ENCODE assay signal across 14 cellular contexts in the genomic region with DNA sequence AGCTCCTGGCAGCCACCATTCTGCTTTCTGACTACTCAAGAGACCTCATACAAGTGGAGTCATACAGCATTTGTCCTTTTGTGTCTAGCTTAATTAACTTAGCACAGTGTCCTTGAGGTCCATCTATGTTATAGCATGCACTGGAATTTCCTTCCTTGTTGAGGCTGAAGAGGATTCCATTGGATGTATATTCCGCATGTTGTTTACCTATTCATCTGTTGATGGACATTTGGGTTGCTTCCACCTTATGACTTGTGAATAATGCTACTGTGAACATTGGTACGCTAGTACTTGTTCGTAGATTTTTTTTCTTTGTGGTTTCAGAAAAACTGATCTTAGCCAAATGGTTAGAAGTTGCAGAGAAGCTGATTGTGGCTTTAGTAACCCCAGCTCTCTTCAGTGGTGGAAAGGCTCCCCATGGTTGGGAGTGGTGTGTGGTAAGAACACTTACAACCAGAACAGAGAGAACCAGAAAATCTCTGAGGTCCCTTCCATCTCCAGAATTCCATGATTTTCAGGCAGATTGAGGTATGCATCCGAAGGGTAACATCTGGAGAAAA.
DNase-seq lines count a peak whose midpoint lies in the region; ATAC-seq and TF ChIP-seq lines count a peak whose summit lies in the region.
"Had no signal": no experiment of that assay in that cellular context is flagged by ENCODE, and none has a peak within 500 bp of the region (broad histone marks: within the 10 kb centered on the region; RNA-seq: fewer than 3 reads in every experiment).

No MANE protein-coding gene starts in this region.

- no peak overlapping the region for H3K4me3 ChIP-seq in GM23248
- peak overlapping the region in 1 of 2 donors; percentile 2 for H3K4me3 ChIP-seq in ascending aorta
- no peak overlapping the region for H3K4me3 ChIP-seq in fibroblast of lung (replicated peaks in 1 of 4; ENCODE audit: control extremely low read depth in 1 of 4, insufficient read depth in 1 of 4, low read depth in 3 of 4, low read length in 4 of 4)
- no peak overlapping the region for H3K4me3 ChIP-seq in smooth muscle cell
- H3K4me3 ChIP-seq: BLaER1 had no signal

- intact Hi-C loops in ascending aorta (cut with DNase I), result no loop called here

- H3K79me2 ChIP-seq in GM23248 (ENCODE audit: insufficient read depth) (peaks cover 86% of the 10 kb centered on the region), fibroblast of lung (ENCODE audit: control insufficient read depth, insufficient read depth, low read length) (peaks cover 71% of the 10 kb centered on the region), smooth muscle cell (ENCODE audit: low read depth) (peaks cover 54% of the 10 kb centered on the region)

- H3K27ac ChIP-seq in GM23248 (peak overlapping the region; percentile 88), ascending aorta (peak overlapping the region; percentile 96 to 97), fibroblast of lung (ENCODE audit: insufficient read depth, low read length) (peak overlapping the region; percentile 83), smooth muscle cell (ENCODE audit: low read depth) (peak overlapping the region; percentile 92)
- H3K27ac ChIP-seq: BLaER1 had no signal

- H3K9me3 ChIP-seq in GM23248 (ENCODE audit: low read depth) (no peaks in the 10 kb centered on the region), ascending aorta (no peaks in the 10 kb centered on the region), fibroblast of lung (ENCODE audit: control insufficient read depth, insufficient read depth, low read depth, low read length) (no peaks in the 10 kb centered on the region), smooth muscle cell (replicated peaks; ENCODE audit: low read depth) (no peaks in the 10 kb centered on the region)

- H3K9me2 ChIP-seq in GM23248 (ENCODE audit: insufficient read depth), result no peaks in the 10 kb centered on the region

- no peak for DNase-seq in GM23248
- DNase-seq in ascending aorta (ENCODE audit: low spot score in 2 of 2), result no peak
- peak in 1 of 2 donors; percentile 83 for DNase-seq in fibroblast of lung (ENCODE audit: low read depth in 2 of 2)
- DNase-seq in smooth muscle cell (lab: John Stamatoyannopoulos, UW; ENCODE audit: unreplicated experiment), result no peak
- DNase-seq in hippocampal formation (lab: John Stamatoyannopoulos, UW), result no peak
- DNase-seq in iPS-NIHi11 (ENCODE audit: low spot score), result no peak
- DNase-seq in DMS53 treated with DMSO at 0.1 percent for 48 hours (lab: John Stamatoyannopoulos, UW; ENCODE audit: unreplicated experiment), result no peak
- DNase-seq: activated T-cell treated with anti-CD3 and anti-CD28 coated beads for 4 hours; central memory CD4-positive, alpha-beta T cell; NCI-H1092; NCI-H446; posterior cingulate gyrus had no signal

- TF ChIP-seq CTCF in ascending aorta (IDR thresholded peaks at IDR 0.05) (no peak), fibroblast of lung (conservative IDR thresholded peaks at IDR 0.05 in 1 of 2, IDR thresholded peaks at IDR 0.05 in 1 of 2; ENCODE audit: low read depth in 1 of 2, low read length in 2 of 2) (no peak), smooth muscle cell (IDR thresholded peaks at IDR 0.05; ENCODE audit: borderline replicate concordance, insufficient read depth, poor library complexity, severe bottlenecking) (no peak)

- peak overlapping the region; percentile 55; the same call in 1 of the 2 replicates for H3K9ac ChIP-seq in GM23248
- no peak overlapping the region for H3K9ac ChIP-seq in fibroblast of lung (ENCODE audit: insufficient read depth, low read length)
- peak overlapping the region; percentile 60 for H3K9ac ChIP-seq in smooth muscle cell (ENCODE audit: low read depth)
- H3K9ac ChIP-seq: BLaER1 had no signal

- no peak for ATAC-seq in GM18868 (IDR thresholded peaks at IDR 0.05; ENCODE audit: unreplicated experiment)

- no peaks in the 10 kb centered on the region for H3K36me3 ChIP-seq in GM23248 (ENCODE audit: low read depth)
- H3K36me3 ChIP-seq in ascending aorta, result no peaks in the 10 kb centered on the region
- H3K36me3 ChIP-seq in fibroblast of lung (ENCODE audit: control insufficient read depth, insufficient read depth, low read length), result no peaks in the 10 kb centered on the region
- H3K36me3 ChIP-seq in smooth muscle cell (ENCODE audit: low read depth), result no peaks in the 10 kb centered on the region

- in situ Hi-C loops in GM23248 (cut with MboI), result no loop called here

- peaks cover 69% of the 10 kb centered on the region for H3K4me1 ChIP-seq in GM23248 (ENCODE audit: insufficient read depth)
- peaks cover 15 to 86% of the 10 kb centered on the region in 2 donors for H3K4me1 ChIP-seq in ascending aorta
- H3K4me1 ChIP-seq in fibroblast of lung (ENCODE audit: control insufficient read depth, extremely low read depth, insufficient read depth, low read length), result peaks cover 40% of the 10 kb centered on the region
- H3K4me1 ChIP-seq in smooth muscle cell (ENCODE audit: low read depth), result peaks cover 25% of the 10 kb centered on the region

- WGBS in GM23248 (ENCODE audit: low coverage in 1 of 2, low lambda C conversion rate in 2 of 2, missing lambda C conversion rate in 2 of 2), 2 experiments, result 71 to 72% methylated on average over 4 of the region's 4 CpGs
- WGBS in smooth muscle cell (ENCODE audit: low lambda C conversion rate), result 93% methylated on average over 4 of the region's 4 CpGs

- H3F3A ChIP-seq in GM23248 (ENCODE audit: insufficient read depth) (peaks cover 39% of the 10 kb centered on the region), smooth muscle cell (ENCODE audit: low read depth) (peaks cover 35% of the 10 kb centered on the region)

- H3K27me3 ChIP-seq in GM23248 (replicated peaks; ENCODE audit: insufficient read depth), result no peaks in the 10 kb centered on the region
- no peaks in the 10 kb centered on the region for H3K27me3 ChIP-seq in ascending aorta
- no peaks in the 10 kb centered on the region for H3K27me3 ChIP-seq in fibroblast of lung (ENCODE audit: control insufficient read depth, insufficient read depth, low read length)
- H3K27me3 ChIP-seq in smooth muscle cell (ENCODE audit: low read depth), result no peaks in the 10 kb centered on the region
- H3K27me3 ChIP-seq: BLaER1 had no signal

- peak overlapping the region; percentile 88 for H3K4me2 ChIP-seq in GM23248 (ENCODE audit: unreplicated experiment)
- peak overlapping the region; percentile 4 for H3K4me2 ChIP-seq in fibroblast of lung (ENCODE audit: extremely low read depth, insufficient read depth, low read length)
- peak overlapping the region; percentile 30 for H3K4me2 ChIP-seq in smooth muscle cell

- no peaks in the 10 kb centered on the region for H4K20me1 ChIP-seq in GM23248 (ENCODE audit: insufficient read depth)
- no peaks in the 10 kb centered on the region for H4K20me1 ChIP-seq in fibroblast of lung (ENCODE audit: control insufficient read depth, extremely low read depth, insufficient read depth, low read length)
- H4K20me1 ChIP-seq in smooth muscle cell (ENCODE audit: low read depth), result peaks cover 12% of the 10 kb centered on the region

- H2AFZ ChIP-seq in GM23248 (no peak overlapping the region), fibroblast of lung (ENCODE audit: low read length) (no peak overlapping the region), smooth muscle cell (ENCODE audit: low read depth) (no peak overlapping the region)

Comparison
In these comparisons a context has a peak if more than half of its experiments do, and no peak if none do; other contexts are left out.
1. H3K4me2 ChIP-seq: peak in every context shown above with its lines; median percentile 88 in GM23248; 30 in smooth muscle cell; 4 in fibroblast of lung.